In the genomic region with DNA sequence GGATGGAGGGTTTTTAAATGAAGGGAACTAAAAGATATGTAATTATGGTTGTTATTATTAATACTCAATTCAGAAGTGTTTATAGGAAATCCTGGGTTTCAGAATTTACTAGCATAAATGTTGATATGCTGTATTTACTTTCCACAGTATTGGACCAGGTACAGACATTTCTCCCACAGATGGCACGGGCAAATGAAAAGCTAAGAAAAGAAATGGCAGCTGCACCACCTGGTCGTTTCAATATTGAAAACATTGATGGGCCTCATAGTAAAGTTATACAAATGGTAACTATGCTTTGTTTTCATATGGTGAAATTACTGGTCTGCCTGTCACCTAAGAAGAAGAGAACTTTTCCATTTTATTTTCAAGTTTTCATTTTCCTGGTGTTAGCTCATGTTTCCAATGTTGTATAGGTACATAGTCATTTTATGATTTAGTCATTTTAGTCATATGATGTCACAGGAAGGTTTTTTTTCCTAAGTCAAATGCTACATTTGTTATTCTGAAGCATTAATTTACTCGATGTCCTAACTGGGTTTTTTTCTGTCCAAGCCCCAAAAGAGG, we compare ENCODE assay signal across 27 cellular contexts.
"Had no signal": no experiment of that assay in that cellular context is flagged by ENCODE, and none has a peak within 500 bp of the region (broad histone marks: within the 10 kb centered on the region; RNA-seq: fewer than 3 reads in every experiment).

No MANE protein-coding gene starts in this region.

- H3K27ac ChIP-seq: ascending aorta, cardiac muscle cell, colonic mucosa, left lung, neural progenitor cell had no signal

- H3K36me3 ChIP-seq: colonic mucosa had no signal

- H3K4me3 ChIP-seq: ascending aorta, cardiac muscle cell, colonic mucosa, left lung, lung, neural progenitor cell, transverse colon had no signal

- H3K9me3 ChIP-seq: ascending aorta, colonic mucosa, left lung, transverse colon had no signal

- ATAC-seq: activated T-cell treated with anti-CD3 and anti-CD28 coated beads, Interleukin-2, amount 50 U/mL, for 4 hours; left lung; natural killer cell had no signal

- H2AFZ ChIP-seq: neural progenitor cell had no signal

- H3K27ac Mint-ChIP-seq: activated B cell treated with CpG ODN at 0.5 μM for 24 hours; activated CD4-positive, alpha-beta memory T cell treated with anti-CD3 and anti-CD28 coated beads for 36 hours; activated naive CD8-positive, alpha-beta T cell treated with anti-CD3 and anti-CD28 coated beads, Interleukin-2, amount 10 ng/mL, durations not matched to agents 7 days and 5 days; natural killer cell; neural progenitor cell; T-helper 2 cell treated with Interferon-gamma antibody and Interleukin-4, amounts not matched to agents 5 μg/mL and 100 μg/mL, for 36 hours had no signal

- H3K9me3 Mint-ChIP-seq: activated CD4-positive, alpha-beta memory T cell treated with anti-CD3 and anti-CD28 coated beads for 36 hours; natural killer cell; neural progenitor cell had no signal

- H3K27me3 ChIP-seq: ascending aorta, cardiac muscle cell, colonic mucosa, left lung, neural progenitor cell, transverse colon had no signal

- H3K4me3 Mint-ChIP-seq: activated B cell treated with CpG ODN at 0.5 μM for 24 hours; activated CD4-positive, alpha-beta memory T cell treated with anti-CD3 and anti-CD28 coated beads for 36 hours; activated naive CD8-positive, alpha-beta T cell treated with anti-CD3 and anti-CD28 coated beads, Interleukin-2, amount 10 ng/mL, durations not matched to agents 7 days and 5 days; activated T-cell treated with anti-CD3 and anti-CD28 coated beads, Interleukin-2, amount 50 U/mL, for 4 hours; brain; natural killer cell; neural progenitor cell; T-helper 2 cell treated with Interferon-gamma antibody and Interleukin-4, amounts not matched to agents 5 μg/mL and 100 μg/mL, for 36 hours had no signal

- H3K27me3 Mint-ChIP-seq: activated B cell treated with CpG ODN at 0.5 μM for 24 hours; activated CD4-positive, alpha-beta memory T cell treated with anti-CD3 and anti-CD28 coated beads for 36 hours; activated naive CD8-positive, alpha-beta T cell treated with anti-CD3 and anti-CD28 coated beads, Interleukin-2, amount 10 ng/mL, durations not matched to agents 7 days and 5 days; brain had no signal

- H3K4me2 ChIP-seq: neural progenitor cell had no signal

- DNase-seq: activated B cell treated with CpG ODN at 0.5 μM for 24 hours; activated CD4-positive, alpha-beta memory T cell treated with anti-CD3 and anti-CD28 coated beads for 36 hours; activated CD4-positive, alpha-beta T cell treated with anti-CD3 and anti-CD28 coated beads for 4 hours; activated CD8-positive, alpha-beta memory T cell treated with anti-CD3 and anti-CD28 coated beads, Interleukin-2, amount 50 U/mL, for 4 hours; activated effector memory CD4-positive, alpha-beta T cell treated with Interleukin-2 at 50 U/mL for 16 hours; activated naive CD4-positive, alpha-beta T cell treated with Interleukin-2 at 50 U/mL for 16 hours; activated naive CD8-positive, alpha-beta T cell treated with anti-CD3 and anti-CD28 coated beads, Interleukin-2, amount 10 ng/mL, durations not matched to agents 7 days and 5 days; activated T-cell treated with anti-CD3 and anti-CD28 coated beads, Interleukin-2, amount 50 U/mL, for 4 hours; cerebellar nuclear complex; colonic mucosa; effector CD8-positive, alpha-beta T cell; kidney glomerular epithelial cell; left lung; mesendoderm; natural killer cell; occipital lobe; right cardiac atrium; stimulated activated CD4-positive, alpha-beta T cell treated with anti-CD3 and anti-CD28 coated beads, Interleukin-15, amount 100 ng/mL, for 24 hours; stimulated activated CD4-positive, alpha-beta T cell treated with anti-CD3 and anti-CD28 coated beads, Interleukin-2, amount 100 ng/mL, for 24 hours; stimulated activated naive CD4-positive, alpha-beta T cell; transverse colon had no signal
